ENCODE assay signal across 19 cellular contexts in the genomic region with DNA sequence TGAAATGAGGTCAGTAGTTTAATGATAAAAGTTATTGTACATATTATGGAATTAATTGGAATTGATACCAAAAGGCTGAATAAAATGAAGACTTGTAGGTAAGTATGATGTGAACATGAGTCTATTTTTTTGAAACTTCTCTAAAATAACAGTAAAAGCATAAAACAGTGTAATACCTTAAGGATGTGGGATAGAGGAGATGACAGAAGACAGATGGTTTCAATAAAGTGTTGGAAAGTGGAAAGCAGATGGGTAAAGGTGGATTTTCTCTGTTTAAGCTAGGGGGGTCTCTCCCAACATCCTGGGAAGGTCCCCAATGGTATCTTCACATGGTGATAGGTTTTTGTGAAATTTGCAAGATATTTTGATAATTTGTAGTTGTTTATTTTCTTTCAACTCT. TPM values are rescaled to one million over a fixed set of nuclear protein-coding genes. Genes with fewer than 3 reads are reported as not detected.
A peak's percentile ranks its signal among the peaks of the same experiment; 100 is the strongest.
DNase-seq lines count a peak whose midpoint lies in the region; ATAC-seq, FAIRE-seq and TF ChIP-seq lines count a peak whose summit lies in the region.
"Had no signal": no experiment of that assay in that cellular context is flagged by ENCODE, and none has a peak within 500 bp of the region (broad histone marks: within the 10 kb centered on the region; RNA-seq: fewer than 3 reads in every experiment).

No MANE protein-coding gene starts in this region.

- peak overlapping the region in 3 of 4 donors; percentile 13 to 47 (median 43) for H3K27ac ChIP-seq in esophagus muscularis mucosa (replicated peaks in 1 of 4)
- H3K27ac ChIP-seq: KMS-11 had no signal

- H3K27me3 Mint-ChIP-seq in activated CD4-positive, alpha-beta T cell treated with anti-CD3 and anti-CD28 coated beads, Interleukin-2, amount 10 ng/mL, durations not matched to agents 7 days and 5 days = no peaks in the 10 kb centered on the region
- no peaks in the 10 kb centered on the region for H3K27me3 Mint-ChIP-seq in stimulated activated memory B cell treated with anti-CD40 and anti-IgM and Interleukin-4, amounts not matched to agents 10 μg/mL and 1 μg/mL and 100 μg/mL, for 72 hours

- no peak overlapping the region for H3K4me3 Mint-ChIP-seq in activated CD4-positive, alpha-beta T cell treated with anti-CD3 and anti-CD28 coated beads, Interleukin-2, amount 10 ng/mL, durations not matched to agents 7 days and 5 days
- H3K4me3 Mint-ChIP-seq in stimulated activated memory B cell treated with anti-CD40 and anti-IgM and Interleukin-4, amounts not matched to agents 10 μg/mL and 1 μg/mL and 100 μg/mL, for 72 hours = no peak overlapping the region
- H3K4me3 Mint-ChIP-seq: CD8-positive, alpha-beta memory T cell had no signal

- no peak for DNase-seq in activated CD4-positive, alpha-beta T cell treated with anti-CD3 and anti-CD28 coated beads, Interleukin-2, amount 10 ng/mL, durations not matched to agents 7 days and 5 days
- no peak for DNase-seq in activated CD4-positive, alpha-beta T cell treated with anti-CD3 and anti-CD28 coated beads, Interleukin-2, amount 50 U/mL, for 1 hour
- no peak for DNase-seq in esophagus muscularis mucosa (ENCODE audit: extremely low spot score)
- DNase-seq in GM19239 (ENCODE audit: insufficient read length, low spot score) = no peak
- no peak for DNase-seq in effector CD4-positive, alpha-beta T cell
- DNase-seq: CD8-positive, alpha-beta memory T cell; DND-41; GDM1; NCI-H1048; NCI-H1436 treated with DMSO at 0.1 percent for 48 hours; NCI-H2081; NCI-H748 treated with DMSO at 0.1 percent for 48 hours; RPMI8226 had no signal

- intact Hi-C loops in esophagus muscularis mucosa (cut with DNase I) = no loop called here

- peaks cover 25% of the 10 kb centered on the region for H3K4me1 Mint-ChIP-seq in activated CD4-positive, alpha-beta T cell treated with anti-CD3 and anti-CD28 coated beads, Interleukin-2, amount 10 ng/mL, durations not matched to agents 7 days and 5 days
- H3K4me1 Mint-ChIP-seq in stimulated activated memory B cell treated with anti-CD40 and anti-IgM and Interleukin-4, amounts not matched to agents 10 μg/mL and 1 μg/mL and 100 μg/mL, for 72 hours = peaks cover 13% of the 10 kb centered on the region

- TF ChIP-seq POLR2A in esophagus muscularis mucosa (IDR thresholded peaks at IDR 0.05; ENCODE audit: low read depth) = no peak

- peak overlapping the region; percentile 78 for H3K27ac Mint-ChIP-seq in activated CD4-positive, alpha-beta T cell treated with anti-CD3 and anti-CD28 coated beads, Interleukin-2, amount 10 ng/mL, durations not matched to agents 7 days and 5 days
- H3K27ac Mint-ChIP-seq in stimulated activated memory B cell treated with anti-CD40 and anti-IgM and Interleukin-4, amounts not matched to agents 10 μg/mL and 1 μg/mL and 100 μg/mL, for 72 hours = peak overlapping the region; percentile 38

- H3K36me3 ChIP-seq in esophagus muscularis mucosa = peaks cover 31 to 71% (median 51%) of the 10 kb centered on the region in 4 donors

- CTCF ChIA-PET in activated CD4-positive, alpha-beta T cell treated with anti-CD3 and anti-CD28 coated beads, Interleukin-2, amount 10 ng/mL, durations not matched to agents 7 days and 5 days (lab: Charles Lee) = interaction anchor here (0.7 to 1.4 kb wide), 3 partner anchors 12 to 101 kb away, joined by 3 to 5 read pairs (median 3); no protein-coding TSS in a partner anchor

- no peak for FAIRE-seq in GM19239 (lab: Jason Lieb, UNC)
- FAIRE-seq: GM12891, GM18507 had no signal

- peaks cover 71% of the 10 kb centered on the region for H3K36me3 Mint-ChIP-seq in activated CD4-positive, alpha-beta T cell treated with anti-CD3 and anti-CD28 coated beads, Interleukin-2, amount 10 ng/mL, durations not matched to agents 7 days and 5 days (ENCODE audit: low read depth)
- peaks cover 83% of the 10 kb centered on the region for H3K36me3 Mint-ChIP-seq in stimulated activated memory B cell treated with anti-CD40 and anti-IgM and Interleukin-4, amounts not matched to agents 10 μg/mL and 1 μg/mL and 100 μg/mL, for 72 hours

- TF ChIP-seq EP300 in esophagus muscularis mucosa (IDR thresholded peaks at IDR 0.05) = no peak

- H3K4me1 ChIP-seq in esophagus muscularis mucosa = peaks cover 0 to 16% (median 13%) of the 10 kb centered on the region in 4 donors

- no peak for TF ChIP-seq CTCF in esophagus muscularis mucosa (IDR thresholded peaks at IDR 0.05)

- H3K4me3 ChIP-seq in esophagus muscularis mucosa = no peak overlapping the region

- H3K9me3 Mint-ChIP-seq in activated CD4-positive, alpha-beta T cell treated with anti-CD3 and anti-CD28 coated beads, Interleukin-2, amount 10 ng/mL, durations not matched to agents 7 days and 5 days = peaks cover 8% of the 10 kb centered on the region
- peaks cover 4% of the 10 kb centered on the region for H3K9me3 Mint-ChIP-seq in stimulated activated memory B cell treated with anti-CD40 and anti-IgM and Interleukin-4, amounts not matched to agents 10 μg/mL and 1 μg/mL and 100 μg/mL, for 72 hours
- H3K9me3 Mint-ChIP-seq: CD8-positive, alpha-beta memory T cell had no signal

- POLR2A ChIA-PET in activated CD4-positive, alpha-beta T cell treated with anti-CD3 and anti-CD28 coated beads, Interleukin-2, amount 10 ng/mL, durations not matched to agents 7 days and 5 days (lab: Charles Lee) = no interaction called here

- H3K9me3 ChIP-seq in esophagus muscularis mucosa = no peaks in the 10 kb centered on the region

- H3K27me3 ChIP-seq in esophagus muscularis mucosa = no peaks in the 10 kb centered on the region

- ATAC-seq in SK-N-SH treated with all-trans-retinoic acid at 6 μM for 48 hours = peak; percentile 72
- no peak for ATAC-seq in stimulated activated memory B cell treated with anti-CD40 and anti-IgM and Interleukin-4, amounts not matched to agents 10 μg/mL and 1 μg/mL and 100 μg/mL, for 72 hours
- ATAC-seq in HG03432 (IDR thresholded peaks at IDR 0.05; ENCODE audit: unreplicated experiment) = no peak

TF ChIP-seq in SK-N-SH treated with all-trans-retinoic acid at 6 μM for 48 hours, 23 proteins besides CTCF, POLR2A, EP300 and RAD21:
- TF ChIP-seq, protein P1, sequence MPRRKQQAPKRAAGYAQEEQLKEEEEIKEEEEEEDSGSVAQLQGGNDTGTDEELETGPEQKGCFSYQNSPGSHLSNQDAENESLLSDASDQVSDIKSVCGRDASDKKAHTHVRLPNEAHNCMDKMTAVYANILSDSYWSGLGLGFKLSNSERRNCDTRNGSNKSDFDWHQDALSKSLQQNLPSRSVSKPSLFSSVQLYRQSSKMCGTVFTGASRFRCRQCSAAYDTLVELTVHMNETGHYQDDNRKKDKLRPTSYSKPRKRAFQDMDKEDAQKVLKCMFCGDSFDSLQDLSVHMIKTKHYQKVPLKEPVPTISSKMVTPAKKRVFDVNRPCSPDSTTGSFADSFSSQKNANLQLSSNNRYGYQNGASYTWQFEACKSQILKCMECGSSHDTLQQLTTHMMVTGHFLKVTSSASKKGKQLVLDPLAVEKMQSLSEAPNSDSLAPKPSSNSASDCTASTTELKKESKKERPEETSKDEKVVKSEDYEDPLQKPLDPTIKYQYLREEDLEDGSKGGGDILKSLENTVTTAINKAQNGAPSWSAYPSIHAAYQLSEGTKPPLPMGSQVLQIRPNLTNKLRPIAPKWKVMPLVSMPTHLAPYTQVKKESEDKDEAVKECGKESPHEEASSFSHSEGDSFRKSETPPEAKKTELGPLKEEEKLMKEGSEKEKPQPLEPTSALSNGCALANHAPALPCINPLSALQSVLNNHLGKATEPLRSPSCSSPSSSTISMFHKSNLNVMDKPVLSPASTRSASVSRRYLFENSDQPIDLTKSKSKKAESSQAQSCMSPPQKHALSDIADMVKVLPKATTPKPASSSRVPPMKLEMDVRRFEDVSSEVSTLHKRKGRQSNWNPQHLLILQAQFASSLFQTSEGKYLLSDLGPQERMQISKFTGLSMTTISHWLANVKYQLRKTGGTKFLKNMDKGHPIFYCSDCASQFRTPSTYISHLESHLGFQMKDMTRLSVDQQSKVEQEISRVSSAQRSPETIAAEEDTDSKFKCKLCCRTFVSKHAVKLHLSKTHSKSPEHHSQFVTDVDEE (CRISPR knock-in tag; IDR thresholded peaks at IDR 0.05) = no peak
- TF ChIP-seq ARNTL (CRISPR knock-in tag; IDR thresholded peaks at IDR 0.05; ENCODE audit: borderline replicate concordance, low read depth) = no peak

RNA-seq across cellular contexts. Expression of a gene that starts 41.6 kb away (rescaled TPM):
- 10 to 100 TPM; 92.1 to 99.2 TPM for total RNA-seq in activated CD4-positive, alpha-beta T cell treated with anti-CD3 and anti-CD28 coated beads, Interleukin-2, amount 10 ng/mL, durations not matched to agents 7 days and 5 days
- total RNA-seq in esophagus muscularis mucosa = 10 to 100 TPM; 21.4 to 27.4 (median 27.2) TPM

RNA-seq across cellular contexts. Expression of a gene that starts 57.9 kb away (rescaled TPM):
- 10 to 100 TPM; 26.7 to 27.9 TPM for total RNA-seq in activated CD4-positive, alpha-beta T cell treated with anti-CD3 and anti-CD28 coated beads, Interleukin-2, amount 10 ng/mL, durations not matched to agents 7 days and 5 days
- total RNA-seq in esophagus muscularis mucosa = 10 to 100 TPM; 17.4 to 22.2 (median 19.8) TPM
